In genomic region chr11:128451651-128452470, GRCh38 we compare ENCODE assay signal across 8 cellular contexts.
DNase-seq lines count a peak whose midpoint lies in the region; ATAC-seq, FAIRE-seq and TF ChIP-seq lines count a peak whose summit lies in the region.

No MANE protein-coding gene starts in this region.

- no peaks in the 10 kb centered on the region for H3K79me1 ChIP-seq in mesendoderm (ENCODE audit: low read length)

- no CpG with 5 or more reads among the region's 26 CpGs for WGBS in mesendoderm (ENCODE audit: extremely low coverage, insufficient coverage, low lambda C conversion rate)

- H3K4me1 Mint-ChIP-seq in GM23338 (no peaks in the 10 kb centered on the region), HFFc6 (ENCODE audit: low read depth) (peaks cover 51% of the 10 kb centered on the region)
- H3K4me1 Mint-ChIP-seq in activated naive CD8-positive, alpha-beta T cell (ENCODE audit: low read depth), result peaks cover 69% of the 10 kb centered on the region
- peaks cover 83% of the 10 kb centered on the region for H3K4me1 Mint-ChIP-seq in stimulated activated naive CD8-positive, alpha-beta T cell treated with anti-CD3 and anti-CD28 coated beads, Interleukin-15, amount 100 ng/mL, for 72 hours

- DNase-seq in GM23338 (ENCODE audit: low spot score) (peak; percentile 34), HFFc6 (no peak), T1000 (lab: John Stamatoyannopoulos, UW) (no peak), mesendoderm (no peak)
- no peak for DNase-seq in stimulated activated naive CD8-positive, alpha-beta T cell treated with anti-CD3 and anti-CD28 coated beads, Interleukin-15, amount 100 ng/mL, for 72 hours

- H2BK5ac ChIP-seq in mesendoderm (ENCODE audit: low read length), result no peak overlapping the region

- ATAC-seq in GM23338 (peak; percentile 80), GM18861 (IDR thresholded peaks at IDR 0.05; ENCODE audit: unreplicated experiment) (no peak)
- peak; percentile 13 for ATAC-seq in stimulated activated naive CD8-positive, alpha-beta T cell treated with anti-CD3 and anti-CD28 coated beads, Interleukin-15, amount 100 ng/mL, for 72 hours

- no peaks in the 10 kb centered on the region for H3K79me2 ChIP-seq in GM23338 (replicated peaks; ENCODE audit: insufficient read depth)
- H3K79me2 ChIP-seq in mesendoderm (ENCODE audit: control insufficient read depth, insufficient read depth, low read length), result no peaks in the 10 kb centered on the region

- H3K27me3 Mint-ChIP-seq in GM23338 (ENCODE audit: insufficient read depth, low read depth, poor library complexity) (peaks cover 2% of the 10 kb centered on the region), HFFc6 (ENCODE audit: insufficient read depth) (peaks cover 6% of the 10 kb centered on the region)
- H3K27me3 Mint-ChIP-seq in activated naive CD8-positive, alpha-beta T cell, result no peaks in the 10 kb centered on the region
- H3K27me3 Mint-ChIP-seq in stimulated activated naive CD8-positive, alpha-beta T cell treated with anti-CD3 and anti-CD28 coated beads, Interleukin-15, amount 100 ng/mL, for 72 hours, result no peaks in the 10 kb centered on the region

- peak; percentile 81 for FAIRE-seq in islet of Langerhans (lab: Jason Lieb, UNC)

- no peaks in the 10 kb centered on the region for H4K20me1 ChIP-seq in GM23338 (replicated peaks; ENCODE audit: insufficient read depth)

- no peak overlapping the region for H3K4ac ChIP-seq in mesendoderm (ENCODE audit: low read depth, low read length)

- no peak overlapping the region for H3K4me2 ChIP-seq in GM23338
- no peak overlapping the region for H3K4me2 ChIP-seq in mesendoderm (ENCODE audit: low read length)

- no peaks in the 10 kb centered on the region for H3K36me3 ChIP-seq in GM23338 (ENCODE audit: insufficient read depth)
- no peaks in the 10 kb centered on the region for H3K36me3 ChIP-seq in mesendoderm (ENCODE audit: control insufficient read depth, insufficient read depth, low read length)

- H3K36me3 Mint-ChIP-seq in GM23338 (ENCODE audit: low read depth) (no peaks in the 10 kb centered on the region), HFFc6 (ENCODE audit: low read depth) (peaks cover 34% of the 10 kb centered on the region)
- H3K36me3 Mint-ChIP-seq in activated naive CD8-positive, alpha-beta T cell, result peaks cover 19% of the 10 kb centered on the region

- TF ChIP-seq CTCF in GM23338 (conservative IDR thresholded peaks at IDR 0.05; ENCODE audit: low read depth in 2 of 2) (no peak), HFFc6 (IDR thresholded peaks at IDR 0.05) (no peak)

- H4K5ac ChIP-seq in mesendoderm (ENCODE audit: low read length), result no peak overlapping the region

- H3K4me1 ChIP-seq in GM23338 (ENCODE audit: insufficient read depth) (no peaks in the 10 kb centered on the region), mesendoderm (ENCODE audit: control insufficient read depth, low read depth, low read length) (no peaks in the 10 kb centered on the region)

- no peak overlapping the region for H3K27ac ChIP-seq in GM23338 (ENCODE audit: low read depth)
- H3K27ac ChIP-seq in mesendoderm (ENCODE audit: low read depth, low read length), result no peak overlapping the region

- no peak overlapping the region for H3K18ac ChIP-seq in mesendoderm (ENCODE audit: low read length)

- no peak overlapping the region for H3K56ac ChIP-seq in mesendoderm (ENCODE audit: low read length)

- H3K9ac ChIP-seq in mesendoderm (ENCODE audit: low read length), result no peak overlapping the region

- no peak overlapping the region for H2AFZ ChIP-seq in GM23338

- no peak overlapping the region for H2BK15ac ChIP-seq in mesendoderm (replicated peaks; ENCODE audit: low read depth)

- H3K23ac ChIP-seq in mesendoderm (ENCODE audit: low read length), result no peak overlapping the region

- no peaks in the 10 kb centered on the region for H3K9me3 Mint-ChIP-seq in GM23338
- no peaks in the 10 kb centered on the region for H3K9me3 Mint-ChIP-seq in activated naive CD8-positive, alpha-beta T cell (ENCODE audit: low read depth)
- no peaks in the 10 kb centered on the region for H3K9me3 Mint-ChIP-seq in stimulated activated naive CD8-positive, alpha-beta T cell treated with anti-CD3 and anti-CD28 coated beads, Interleukin-15, amount 100 ng/mL, for 72 hours
- H3K9me3 Mint-ChIP-seq in HFFc6, result no peaks in the 10 kb centered on the region

- no peak overlapping the region for H3K27ac Mint-ChIP-seq in GM23338
- peak overlapping the region; percentile 58 for H3K27ac Mint-ChIP-seq in activated naive CD8-positive, alpha-beta T cell
- peak overlapping the region; percentile 79 to 95 for H3K27ac Mint-ChIP-seq in stimulated activated naive CD8-positive, alpha-beta T cell treated with anti-CD3 and anti-CD28 coated beads, Interleukin-15, amount 100 ng/mL, for 72 hours
- H3K27ac Mint-ChIP-seq in HFFc6, result no peak overlapping the region

- no peak overlapping the region for H2BK120ac ChIP-seq in mesendoderm (ENCODE audit: low read depth, low read length)

- H2AK5ac ChIP-seq in mesendoderm (ENCODE audit: low read length), result no peak overlapping the region

- H3K4me3 Mint-ChIP-seq in GM23338 (no peak overlapping the region), HFFc6 (no peak overlapping the region)
- no peak overlapping the region for H3K4me3 Mint-ChIP-seq in activated naive CD8-positive, alpha-beta T cell
- H3K4me3 Mint-ChIP-seq in stimulated activated naive CD8-positive, alpha-beta T cell treated with anti-CD3 and anti-CD28 coated beads, Interleukin-15, amount 100 ng/mL, for 72 hours, result peak overlapping the region; percentile 5 to 37

- no peaks in the 10 kb centered on the region for H3K9me2 ChIP-seq in GM23338 (ENCODE audit: insufficient read depth)

- H3K27me3 ChIP-seq in GM23338 (ENCODE audit: insufficient read depth) (no peaks in the 10 kb centered on the region), mesendoderm (ENCODE audit: insufficient read depth, low read length, poor library complexity) (no peaks in the 10 kb centered on the region)

- H4K8ac ChIP-seq in mesendoderm (ENCODE audit: low read depth, low read length), result no peak overlapping the region

- no peaks in the 10 kb centered on the region for H3F3A ChIP-seq in GM23338 (replicated peaks; ENCODE audit: low read depth)

- no peak overlapping the region for H3K4me3 ChIP-seq in GM23338
- no peak overlapping the region for H3K4me3 ChIP-seq in mesendoderm (ENCODE audit: low read length)

TF ChIP-seq in GM23338, 12 proteins besides CTCF, POLR2A, EP300 and RAD21 (continues in another document):
- TF ChIP-seq JUNB (IDR thresholded peaks at IDR 0.05; ENCODE audit: unreplicated experiment) (no peak), POLR2AphosphoS5 (IDR thresholded peaks at IDR 0.05; ENCODE audit: low read depth) (no peak), ZNF331 (CRISPR knock-in tag; IDR thresholded peaks at IDR 0.05; ENCODE audit: low read depth) (no peak), CREB1 (CRISPR knock-in tag; IDR thresholded peaks at IDR 0.05; ENCODE audit: low read depth) (no peak), ETS1 (IDR thresholded peaks at IDR 0.05) (no peak), NANOG (IDR thresholded peaks at IDR 0.05; ENCODE audit: borderline replicate concordance) (no peak), ZNF114 (CRISPR knock-in tag; IDR thresholded peaks at IDR 0.05) (no peak), REST (IDR thresholded peaks at IDR 0.05; ENCODE audit: unreplicated experiment) (no peak)

Comparison
In these comparisons a context has a peak if more than half of its experiments do, and no peak if none do; other contexts are left out.
1. H3K27ac Mint-ChIP-seq: peak in activated naive CD8-positive, alpha-beta T cell (single experiment) and stimulated activated naive CD8-positive, alpha-beta T cell treated with anti-CD3 and anti-CD28 coated beads, Interleukin-15, amount 100 ng/mL, for 72 hours (2 of 2); none in GM23338 (single experiment) and HFFc6 (single experiment).
2. H3K4me3 Mint-ChIP-seq: peak in stimulated activated naive CD8-positive, alpha-beta T cell treated with anti-CD3 and anti-CD28 coated beads, Interleukin-15, amount 100 ng/mL, for 72 hours (2 of 2); none in GM23338 (single experiment), activated naive CD8-positive, alpha-beta T cell (single experiment) and HFFc6 (single experiment).